14 cellular contexts compared by ENCODE assay signal in genomic region chr13:99829593-99830239, GRCh38.
DNase-seq lines count a peak whose midpoint lies in the region; ATAC-seq and TF ChIP-seq lines count a peak whose summit lies in the region.
"Had no signal": no experiment of that assay in that cellular context is flagged by ENCODE, and none has a peak within 500 bp of the region (broad histone marks: within the 10 kb centered on the region; RNA-seq: fewer than 3 reads in every experiment).

No MANE protein-coding gene starts in this region.

- no peak overlapping the region for H3K27ac Mint-ChIP-seq in GM23338
- H3K27ac Mint-ChIP-seq: CD4-positive, alpha-beta T cell had no signal

- no peaks in the 10 kb centered on the region for H3K9me3 Mint-ChIP-seq in GM23338
- H3K9me3 Mint-ChIP-seq: CD4-positive, alpha-beta T cell had no signal

- H3F3A ChIP-seq in GM23338 (replicated peaks; ENCODE audit: low read depth) = no peaks in the 10 kb centered on the region

- no peaks in the 10 kb centered on the region for H3K79me2 ChIP-seq in GM23338 (replicated peaks; ENCODE audit: insufficient read depth)

- no peaks in the 10 kb centered on the region for H4K20me1 ChIP-seq in GM23338 (replicated peaks; ENCODE audit: insufficient read depth)
- H4K20me1 ChIP-seq: BLaER1 treated with 17β-estradiol and CSF1 and Interleukin-3, amounts not matched to agents 10 nM and 100 nM had no signal

- no peak overlapping the region for H3K4me3 Mint-ChIP-seq in GM23338
- H3K4me3 Mint-ChIP-seq: CD4-positive, alpha-beta T cell had no signal

- peaks cover 6% of the 10 kb centered on the region for H3K27me3 Mint-ChIP-seq in GM23338 (ENCODE audit: insufficient read depth, low read depth, poor library complexity)
- H3K27me3 Mint-ChIP-seq: CD4-positive, alpha-beta T cell had no signal

- ATAC-seq in left lobe of liver (peak; percentile 22), HG03432 (IDR thresholded peaks at IDR 0.05; ENCODE audit: unreplicated experiment) (no peak), GM23338 (no peak), GM18873 (IDR thresholded peaks at IDR 0.05; ENCODE audit: low FRiP score, unreplicated experiment) (no peak)

- no peak for TF ChIP-seq CTCF in GM23338 (conservative IDR thresholded peaks at IDR 0.05; ENCODE audit: low read depth in 2 of 2)

- H3K36me3 Mint-ChIP-seq in GM23338 (ENCODE audit: low read depth) = no peaks in the 10 kb centered on the region

- peak; percentile 79 for DNase-seq in COLO668 (lab: John Stamatoyannopoulos, UW; ENCODE audit: unreplicated experiment)
- peak; percentile 9 for DNase-seq in SW480 (ENCODE audit: low spot score)
- DNase-seq in left lobe of liver (ENCODE audit: low spot score) = no peak
- peak; percentile 27 for DNase-seq in retina
- DNase-seq in GM23338 (ENCODE audit: low spot score) = no peak
- DNase-seq: ACHN; CD4-positive, alpha-beta T cell; DND-41; GDM1 had no signal

- no peak overlapping the region for H3K4me3 ChIP-seq in GM23338
- H3K4me3 ChIP-seq: BLaER1 treated with 17β-estradiol and CSF1 and Interleukin-3, amounts not matched to agents 10 nM and 100 nM; HAP-1 had no signal

- H2AFZ ChIP-seq in GM23338 = no peak overlapping the region

- peaks cover 10% of the 10 kb centered on the region; the same call in 1 of the 2 replicates for H3K4me1 ChIP-seq in GM23338 (ENCODE audit: insufficient read depth)
- H3K4me1 ChIP-seq: BLaER1 treated with 17β-estradiol and CSF1 and Interleukin-3, amounts not matched to agents 10 nM and 100 nM; HAP-1 had no signal

- peaks cover 15% of the 10 kb centered on the region for H3K4me1 Mint-ChIP-seq in GM23338

- no peaks in the 10 kb centered on the region for H3K9me2 ChIP-seq in GM23338 (ENCODE audit: insufficient read depth)

- H3K36me3 ChIP-seq in GM23338 (ENCODE audit: insufficient read depth) = no peaks in the 10 kb centered on the region
- H3K36me3 ChIP-seq: BLaER1 treated with 17β-estradiol and CSF1 and Interleukin-3, amounts not matched to agents 10 nM and 100 nM; HAP-1 had no signal

- H3K27ac ChIP-seq in GM23338 (ENCODE audit: low read depth) = no peak overlapping the region
- H3K27ac ChIP-seq: BLaER1 treated with 17β-estradiol and CSF1 and Interleukin-3, amounts not matched to agents 10 nM and 100 nM; KMS-11 had no signal

- no peaks in the 10 kb centered on the region for H3K27me3 ChIP-seq in GM23338 (ENCODE audit: insufficient read depth)
- H3K27me3 ChIP-seq: BLaER1 treated with 17β-estradiol and CSF1 and Interleukin-3, amounts not matched to agents 10 nM and 100 nM had no signal

- no peak overlapping the region for H3K4me2 ChIP-seq in GM23338
- H3K4me2 ChIP-seq: BLaER1 treated with 17β-estradiol and CSF1 and Interleukin-3, amounts not matched to agents 10 nM and 100 nM; KMS-11 had no signal

TF ChIP-seq in GM23338, 12 proteins besides CTCF, POLR2A, EP300 and RAD21 (continues in another document):
- TF ChIP-seq ZNF114 (CRISPR knock-in tag; IDR thresholded peaks at IDR 0.05) (no peak), CREB1 (CRISPR knock-in tag; IDR thresholded peaks at IDR 0.05; ENCODE audit: low read depth) (no peak), EZH2phosphoT487 (IDR thresholded peaks at IDR 0.05; ENCODE audit: unreplicated experiment) (no peak), NANOG (IDR thresholded peaks at IDR 0.05; ENCODE audit: borderline replicate concordance) (no peak), ZNF462 (CRISPR knock-in tag; IDR thresholded peaks at IDR 0.05) (no peak), JUNB (IDR thresholded peaks at IDR 0.05; ENCODE audit: unreplicated experiment) (no peak), REST (IDR thresholded peaks at IDR 0.05; ENCODE audit: unreplicated experiment) (no peak), STAT1 (IDR thresholded peaks at IDR 0.05; ENCODE audit: unreplicated experiment) (no peak)
- TF ChIP-seq, protein P1, sequence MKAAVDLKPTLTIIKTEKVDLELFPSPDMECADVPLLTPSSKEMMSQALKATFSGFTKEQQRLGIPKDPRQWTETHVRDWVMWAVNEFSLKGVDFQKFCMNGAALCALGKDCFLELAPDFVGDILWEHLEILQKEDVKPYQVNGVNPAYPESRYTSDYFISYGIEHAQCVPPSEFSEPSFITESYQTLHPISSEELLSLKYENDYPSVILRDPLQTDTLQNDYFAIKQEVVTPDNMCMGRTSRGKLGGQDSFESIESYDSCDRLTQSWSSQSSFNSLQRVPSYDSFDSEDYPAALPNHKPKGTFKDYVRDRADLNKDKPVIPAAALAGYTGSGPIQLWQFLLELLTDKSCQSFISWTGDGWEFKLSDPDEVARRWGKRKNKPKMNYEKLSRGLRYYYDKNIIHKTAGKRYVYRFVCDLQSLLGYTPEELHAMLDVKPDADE (IDR thresholded peaks at IDR 0.05) = no peak

Comparison
In these comparisons a context has a peak if more than half of its experiments do, and no peak if none do; other contexts are left out.
1. DNase-seq: peak in COLO668 (single experiment), SW480 (single experiment) and retina (single experiment); none in left lobe of liver (single experiment) and GM23338 (single experiment).